Comparison of ENCODE assay signal across 19 cellular contexts in genomic region chr15:66024998-66025397, GRCh38.
DNase-seq lines count a peak whose midpoint lies in the region; ATAC-seq and TF ChIP-seq lines count a peak whose summit lies in the region.
"Had no signal": no experiment of that assay in that cellular context is flagged by ENCODE, and none has a peak within 500 bp of the region (broad histone marks: within the 10 kb centered on the region; RNA-seq: fewer than 3 reads in every experiment).

No MANE protein-coding gene starts in this region.

- H3K27me3 Mint-ChIP-seq in stimulated activated naive B cell treated with anti-CD40 and anti-IgM and Interleukin-4, amounts not matched to agents 10 μg/mL and 1 μg/mL and 100 μg/mL, for 72 hours: peaks cover 16 to 38% of the 10 kb centered on the region in 2 donors
- peaks cover 5 to 26% (median 11%) of the 10 kb centered on the region in 5 donors for H3K27me3 Mint-ChIP-seq in naive thymus-derived CD4-positive, alpha-beta T cell

- CTCF ChIA-PET in naive thymus-derived CD4-positive, alpha-beta T cell (lab: Charles Lee): no interaction called here

- H3K4me3 Mint-ChIP-seq in stimulated activated naive B cell treated with anti-CD40 and anti-IgM and Interleukin-4, amounts not matched to agents 10 μg/mL and 1 μg/mL and 100 μg/mL, for 72 hours: no peak overlapping the region
- H3K4me3 Mint-ChIP-seq in naive thymus-derived CD4-positive, alpha-beta T cell: no peak overlapping the region
- H3K4me3 Mint-ChIP-seq: T-helper 1 cell treated with Interleukin-12 subunit alpha and Interleukin-12 subunit beta and Interleukin-4 antibody, amounts not matched to agents 30 μg/mL and 1 μg/mL, for 36 hours had no signal

- H3K27ac Mint-ChIP-seq in stimulated activated naive B cell treated with anti-CD40 and anti-IgM and Interleukin-4, amounts not matched to agents 10 μg/mL and 1 μg/mL and 100 μg/mL, for 72 hours: no peak overlapping the region
- no peak overlapping the region for H3K27ac Mint-ChIP-seq in naive thymus-derived CD4-positive, alpha-beta T cell
- H3K27ac Mint-ChIP-seq: T-helper 1 cell treated with Interleukin-12 subunit alpha and Interleukin-12 subunit beta and Interleukin-4 antibody, amounts not matched to agents 30 μg/mL and 1 μg/mL, for 36 hours had no signal

- H3K4me3 ChIP-seq in AG10803 (ENCODE audit: low read length) (no peak overlapping the region), MG63 (no peak overlapping the region), astrocyte of the cerebellum (ENCODE audit: low read depth, low read length) (no peak overlapping the region), iPS-20b (ENCODE audit: low read length) (peak overlapping the region; percentile 20; the same call in 1 of the 2 replicates), lower lobe of right lung (no peak overlapping the region)
- H3K4me3 ChIP-seq in naive thymus-derived CD4-positive, alpha-beta T cell (ENCODE audit: low read length): no peak overlapping the region
- H3K4me3 ChIP-seq: dorsolateral prefrontal cortex, esophagus muscularis mucosa, left ventricle myocardium inferior, psoas muscle, stomach had no signal

- intact Hi-C loops in lower lobe of right lung (cut with DNase I): no loop called here
- intact Hi-C loops in naive thymus-derived CD4-positive, alpha-beta T cell (cut with micrococcal nuclease): no loop called here

- no peaks in the 10 kb centered on the region for H3K36me3 Mint-ChIP-seq in stimulated activated naive B cell treated with anti-CD40 and anti-IgM and Interleukin-4, amounts not matched to agents 10 μg/mL and 1 μg/mL and 100 μg/mL, for 72 hours
- no peaks in the 10 kb centered on the region for H3K36me3 Mint-ChIP-seq in naive thymus-derived CD4-positive, alpha-beta T cell

- H3K4me1 Mint-ChIP-seq in stimulated activated naive B cell treated with anti-CD40 and anti-IgM and Interleukin-4, amounts not matched to agents 10 μg/mL and 1 μg/mL and 100 μg/mL, for 72 hours: peaks cover 5% of the 10 kb centered on the region in 2 donors
- H3K4me1 Mint-ChIP-seq in naive thymus-derived CD4-positive, alpha-beta T cell: no peaks in the 10 kb centered on the region

- H3K4me1 ChIP-seq in iPS-20b (ENCODE audit: insufficient read depth, low read length) (peaks cover 34% of the 10 kb centered on the region; the same call in 1 of the 2 replicates), lower lobe of right lung (no peaks in the 10 kb centered on the region)
- H3K4me1 ChIP-seq in naive thymus-derived CD4-positive, alpha-beta T cell (ENCODE audit: control insufficient read depth in 2 of 2, insufficient read depth in 2 of 2, low read length in 2 of 2): no peaks in the 10 kb centered on the region
- H3K4me1 ChIP-seq: left ventricle myocardium inferior, psoas muscle had no signal

- H3K36me3 ChIP-seq in MG63: no peaks in the 10 kb centered on the region
- H3K36me3 ChIP-seq in iPS-20b (ENCODE audit: insufficient read depth, low read depth, low read length): no peaks in the 10 kb centered on the region
- H3K36me3 ChIP-seq in lower lobe of right lung: no peaks in the 10 kb centered on the region
- H3K36me3 ChIP-seq in naive thymus-derived CD4-positive, alpha-beta T cell (ENCODE audit: control insufficient read depth in 2 of 3, insufficient read depth in 3 of 3, low read length in 3 of 3): no peaks in the 10 kb centered on the region
- H3K36me3 ChIP-seq: esophagus muscularis mucosa, left ventricle myocardium inferior, stomach had no signal

- POLR2A ChIA-PET in naive thymus-derived CD4-positive, alpha-beta T cell (lab: Charles Lee): no interaction called here

- peak overlapping the region; percentile 59; the same call in 1 of the 2 replicates for H3K9ac ChIP-seq in iPS-20b (ENCODE audit: low read depth, low read length)

- ATAC-seq in stimulated activated naive B cell treated with anti-CD40 and anti-IgM and Interleukin-4, amounts not matched to agents 10 μg/mL and 1 μg/mL and 100 μg/mL, for 72 hours (replicated peaks): no peak
- no peak for ATAC-seq in lower lobe of right lung
- no peak for ATAC-seq in naive thymus-derived CD4-positive, alpha-beta T cell
- ATAC-seq: psoas muscle had no signal

- peak; percentile 12 for DNase-seq in AG10803 (ENCODE audit: low read depth)
- DNase-seq in MG63: peak; percentile 40
- DNase-seq in astrocyte of the cerebellum (ENCODE audit: low read depth): peak; percentile 28
- DNase-seq in stimulated activated naive B cell treated with anti-CD40 and anti-IgM and Interleukin-4, amounts not matched to agents 10 μg/mL and 1 μg/mL and 100 μg/mL, for 72 hours: no peak
- DNase-seq in activated effector memory CD4-positive, alpha-beta T cell treated with Interleukin-2 at 50 U/mL for 16 hours: no peak
- DNase-seq in lower lobe of right lung: no peak
- no peak for DNase-seq in naive thymus-derived CD4-positive, alpha-beta T cell
- DNase-seq: activated effector memory CD4-positive, alpha-beta T cell treated with anti-CD3 and anti-CD28 coated beads, Interleukin-2, amount 50 U/mL, for 16 hours; aorta; KG1; left ventricle myocardium inferior; NCI-H774; psoas muscle; stimulated activated CD4-positive, alpha-beta T cell treated with anti-CD3 and anti-CD28 coated beads, Interleukin-15, amount 100 ng/mL, for 24 hours; stomach had no signal

- H3K9me3 Mint-ChIP-seq in stimulated activated naive B cell treated with anti-CD40 and anti-IgM and Interleukin-4, amounts not matched to agents 10 μg/mL and 1 μg/mL and 100 μg/mL, for 72 hours: no peaks in the 10 kb centered on the region
- peaks cover 0 to 3% (median 0%) of the 10 kb centered on the region in 11 donors for H3K9me3 Mint-ChIP-seq in naive thymus-derived CD4-positive, alpha-beta T cell
- H3K9me3 Mint-ChIP-seq: T-helper 1 cell treated with Interleukin-12 subunit alpha and Interleukin-12 subunit beta and Interleukin-4 antibody, amounts not matched to agents 30 μg/mL and 1 μg/mL, for 36 hours had no signal

- in situ Hi-C loops in astrocyte of the cerebellum (cut with HindIII; ENCODE audit: low sequenced_read_pairs): no loop called here

- TF ChIP-seq CTCF in AG10803 (conservative IDR thresholded peaks at IDR 0.05; ENCODE audit: low read length) (no peak), astrocyte of the cerebellum (IDR thresholded peaks at IDR 0.05; ENCODE audit: low read depth, low read length, missing control alignments) (no peak), lower lobe of right lung (IDR thresholded peaks at IDR 0.05) (no peak)

- H3K9me3 ChIP-seq in MG63 (no peaks in the 10 kb centered on the region), iPS-20b (ENCODE audit: insufficient read depth, low read depth, low read length) (no peaks in the 10 kb centered on the region), lower lobe of right lung (no peaks in the 10 kb centered on the region)
- H3K9me3 ChIP-seq in naive thymus-derived CD4-positive, alpha-beta T cell (ENCODE audit: control insufficient read depth in 2 of 3, low read length in 3 of 3): no peaks in the 10 kb centered on the region
- H3K9me3 ChIP-seq: esophagus muscularis mucosa, left ventricle myocardium inferior, psoas muscle, stomach had no signal

- H3K27ac ChIP-seq in iPS-20b (ENCODE audit: low read length) (peak overlapping the region; percentile 6), lower lobe of right lung (no peak overlapping the region)
- no peak overlapping the region for H3K27ac ChIP-seq in naive thymus-derived CD4-positive, alpha-beta T cell (ENCODE audit: low read depth, low read length)
- H3K27ac ChIP-seq: esophagus muscularis mucosa, left ventricle myocardium inferior, psoas muscle, stomach had no signal

- H3K27me3 ChIP-seq in MG63: no peaks in the 10 kb centered on the region
- H3K27me3 ChIP-seq in iPS-20b (ENCODE audit: insufficient read depth, low read length): no peaks in the 10 kb centered on the region
- H3K27me3 ChIP-seq in lower lobe of right lung (ENCODE audit: low read depth): peaks cover 18% of the 10 kb centered on the region
- no peaks in the 10 kb centered on the region for H3K27me3 ChIP-seq in naive thymus-derived CD4-positive, alpha-beta T cell (ENCODE audit: control insufficient read depth in 2 of 2, insufficient read depth in 2 of 2, low read length in 2 of 2)
- H3K27me3 ChIP-seq: dorsolateral prefrontal cortex had no signal

Comparison
In these comparisons a context has a peak if more than half of its experiments do, and no peak if none do; other contexts are left out.
1. DNase-seq: peak in AG10803 (single experiment), MG63 (single experiment) and astrocyte of the cerebellum (single experiment); none in stimulated activated naive B cell treated with anti-CD40 and anti-IgM and Interleukin-4, amounts not matched to agents 10 μg/mL and 1 μg/mL and 100 μg/mL, for 72 hours (single experiment), activated effector memory CD4-positive, alpha-beta T cell treated with Interleukin-2 at 50 U/mL for 16 hours (single experiment), lower lobe of right lung (single experiment) and naive thymus-derived CD4-positive, alpha-beta T cell (0 of 9).